In genomic region chr10:112227331-112227961, GRCh38 we compare ENCODE assay signal across 16 cellular contexts. TPM values are rescaled to one million over a fixed set of nuclear protein-coding genes. Genes with fewer than 3 reads are reported as not detected.
DNase-seq lines count a peak whose midpoint lies in the region; ATAC-seq and TF ChIP-seq lines count a peak whose summit lies in the region.
"Had no signal": no experiment of that assay in that cellular context is flagged by ENCODE, and none has a peak within 500 bp of the region (broad histone marks: within the 10 kb centered on the region; RNA-seq: fewer than 3 reads in every experiment).

No MANE protein-coding gene starts in this region.

- intact Hi-C loops in A673 (cut with micrococcal nuclease; ENCODE audit: unreplicated experiment): no loop called here

- POLR2A ChIA-PET in A673 (lab: Charles Lee; ENCODE audit: low non-redundant PET): no interaction called here

- H3K27ac ChIP-seq in A673 (ENCODE audit: low read depth, low read length, poor library complexity, severe bottlenecking): no peak overlapping the region
- H3K27ac ChIP-seq: BLaER1 treated with 17β-estradiol and CSF1 and Interleukin-3, amounts not matched to agents 10 nM and 100 nM had no signal

- TF ChIP-seq CTCF in A673 (conservative IDR thresholded peaks at IDR 0.05; ENCODE audit: low read depth, low read length): no peak

- ATAC-seq in GM21367 (IDR thresholded peaks at IDR 0.05; ENCODE audit: unreplicated experiment) (no peak), HG03175 (IDR thresholded peaks at IDR 0.05; ENCODE audit: unreplicated experiment) (no peak), SK-N-SH treated with all-trans-retinoic acid at 6 μM for 48 hours (no peak)

- no peaks in the 10 kb centered on the region for H3K4me1 ChIP-seq in A673 (ENCODE audit: insufficient read depth, low read length, poor library complexity, severe bottlenecking)
- H3K4me1 ChIP-seq: HAP-1 had no signal

- H3K4me3 ChIP-seq in A673 (ENCODE audit: low read depth, low read length, poor library complexity, severe bottlenecking): no peak overlapping the region
- H3K4me3 ChIP-seq: BLaER1 treated with 17β-estradiol and CSF1 and Interleukin-3, amounts not matched to agents 10 nM and 100 nM; HAP-1 had no signal

- H3K36me3 ChIP-seq in A673 (ENCODE audit: insufficient read depth, low read length, poor library complexity, severe bottlenecking): no peaks in the 10 kb centered on the region
- H3K36me3 ChIP-seq: BLaER1 treated with 17β-estradiol and CSF1 and Interleukin-3, amounts not matched to agents 10 nM and 100 nM; HAP-1 had no signal

- H3K9me3 ChIP-seq in A673 (ENCODE audit: low read depth, low read length, poor library complexity, severe bottlenecking): no peaks in the 10 kb centered on the region
- H3K9me3 ChIP-seq: HAP-1 had no signal

- H3K27me3 ChIP-seq in A673 (replicated peaks; ENCODE audit: insufficient read depth, low read depth, low read length, poor library complexity): no peaks in the 10 kb centered on the region

- DNase-seq in A673 (ENCODE audit: low spot score) (peak; percentile 8), GOT3 (lab: John Stamatoyannopoulos, UW) (peak; percentile 40), SW480 (ENCODE audit: low spot score) (peak; percentile 35), islet precursor cell (peak; percentile 57), germinal center (ENCODE audit: low spot score) (no peak)
- DNase-seq: activated CD4-positive, alpha-beta T cell treated with anti-CD3 and anti-CD28 coated beads, Interleukin-2, amount 10 ng/mL, durations not matched to agents 7 days and 5 days; activated naive CD4-positive, alpha-beta T cell; IMR-90; stimulated activated CD4-positive, alpha-beta T cell treated with anti-CD3 and anti-CD28 coated beads, Interleukin-4, amount 100 ng/mL, for 4 hours had no signal

- BruUV-seq in A673 (replicated peaks; lab: Mats Ljungman, UMichigan): no TSS peak

- CTCF ChIA-PET in A673 (lab: Charles Lee): no interaction called here

TF ChIP-seq in SK-N-SH treated with all-trans-retinoic acid at 6 μM for 48 hours, 23 proteins besides CTCF, POLR2A, EP300 and RAD21:
- TF ChIP-seq ZNF8 (CRISPR knock-in tag; IDR thresholded peaks at IDR 0.05) (no peak), BACH2 (CRISPR knock-in tag; IDR thresholded peaks at IDR 0.05; ENCODE audit: borderline replicate concordance) (no peak), POU6F1 (CRISPR knock-in tag; IDR thresholded peaks at IDR 0.05; ENCODE audit: borderline replicate concordance, low read depth) (no peak), CSDC2 (CRISPR knock-in tag; IDR thresholded peaks at IDR 0.05) (no peak), OSR1 (CRISPR knock-in tag; IDR thresholded peaks at IDR 0.05) (no peak), SNAI2 (CRISPR knock-in tag; IDR thresholded peaks at IDR 0.05) (no peak), ESRRG (CRISPR knock-in tag; IDR thresholded peaks at IDR 0.05) (no peak), TCF4 (CRISPR knock-in tag; IDR thresholded peaks at IDR 0.05; ENCODE audit: borderline replicate concordance) (no peak), ZFP3 (CRISPR knock-in tag; IDR thresholded peaks at IDR 0.05) (no peak), TOX (CRISPR knock-in tag; IDR thresholded peaks at IDR 0.05; ENCODE audit: borderline replicate concordance) (no peak), GLIS3 (CRISPR knock-in tag; IDR thresholded peaks at IDR 0.05) (no peak), ISL1 (CRISPR knock-in tag; IDR thresholded peaks at IDR 0.05) (no peak), ARNTL (CRISPR knock-in tag; IDR thresholded peaks at IDR 0.05; ENCODE audit: borderline replicate concordance, low read depth) (no peak), ZNF565 (CRISPR knock-in tag; conservative IDR thresholded peaks at IDR 0.05; ENCODE audit: low read depth) (no peak), CREB5 (CRISPR knock-in tag; IDR thresholded peaks at IDR 0.05; ENCODE audit: low read depth) (no peak), ZNF70 (CRISPR knock-in tag; IDR thresholded peaks at IDR 0.05) (no peak)
- TF ChIP-seq, protein P1, sequence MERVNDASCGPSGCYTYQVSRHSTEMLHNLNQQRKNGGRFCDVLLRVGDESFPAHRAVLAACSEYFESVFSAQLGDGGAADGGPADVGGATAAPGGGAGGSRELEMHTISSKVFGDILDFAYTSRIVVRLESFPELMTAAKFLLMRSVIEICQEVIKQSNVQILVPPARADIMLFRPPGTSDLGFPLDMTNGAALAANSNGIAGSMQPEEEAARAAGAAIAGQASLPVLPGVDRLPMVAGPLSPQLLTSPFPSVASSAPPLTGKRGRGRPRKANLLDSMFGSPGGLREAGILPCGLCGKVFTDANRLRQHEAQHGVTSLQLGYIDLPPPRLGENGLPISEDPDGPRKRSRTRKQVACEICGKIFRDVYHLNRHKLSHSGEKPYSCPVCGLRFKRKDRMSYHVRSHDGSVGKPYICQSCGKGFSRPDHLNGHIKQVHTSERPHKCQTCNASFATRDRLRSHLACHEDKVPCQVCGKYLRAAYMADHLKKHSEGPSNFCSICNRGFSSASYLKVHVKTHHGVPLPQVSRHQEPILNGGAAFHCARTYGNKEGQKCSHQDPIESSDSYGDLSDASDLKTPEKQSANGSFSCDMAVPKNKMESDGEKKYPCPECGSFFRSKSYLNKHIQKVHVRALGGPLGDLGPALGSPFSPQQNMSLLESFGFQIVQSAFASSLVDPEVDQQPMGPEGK (CRISPR knock-in tag; IDR thresholded peaks at IDR 0.05; ENCODE audit: borderline replicate concordance): no peak
- TF ChIP-seq, protein P2, sequence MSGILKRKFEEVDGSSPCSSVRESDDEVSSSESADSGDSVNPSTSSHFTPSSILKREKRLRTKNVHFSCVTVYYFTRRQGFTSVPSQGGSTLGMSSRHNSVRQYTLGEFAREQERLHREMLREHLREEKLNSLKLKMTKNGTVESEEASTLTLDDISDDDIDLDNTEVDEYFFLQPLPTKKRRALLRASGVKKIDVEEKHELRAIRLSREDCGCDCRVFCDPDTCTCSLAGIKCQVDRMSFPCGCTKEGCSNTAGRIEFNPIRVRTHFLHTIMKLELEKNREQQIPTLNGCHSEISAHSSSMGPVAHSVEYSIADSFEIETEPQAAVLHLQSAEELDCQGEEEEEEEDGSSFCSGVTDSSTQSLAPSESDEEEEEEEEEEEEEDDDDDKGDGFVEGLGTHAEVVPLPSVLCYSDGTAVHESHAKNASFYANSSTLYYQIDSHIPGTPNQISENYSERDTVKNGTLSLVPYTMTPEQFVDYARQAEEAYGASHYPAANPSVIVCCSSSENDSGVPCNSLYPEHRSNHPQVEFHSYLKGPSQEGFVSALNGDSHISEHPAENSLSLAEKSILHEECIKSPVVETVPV (CRISPR knock-in tag; IDR thresholded peaks at IDR 0.05): no peak
- TF ChIP-seq, protein P3, sequence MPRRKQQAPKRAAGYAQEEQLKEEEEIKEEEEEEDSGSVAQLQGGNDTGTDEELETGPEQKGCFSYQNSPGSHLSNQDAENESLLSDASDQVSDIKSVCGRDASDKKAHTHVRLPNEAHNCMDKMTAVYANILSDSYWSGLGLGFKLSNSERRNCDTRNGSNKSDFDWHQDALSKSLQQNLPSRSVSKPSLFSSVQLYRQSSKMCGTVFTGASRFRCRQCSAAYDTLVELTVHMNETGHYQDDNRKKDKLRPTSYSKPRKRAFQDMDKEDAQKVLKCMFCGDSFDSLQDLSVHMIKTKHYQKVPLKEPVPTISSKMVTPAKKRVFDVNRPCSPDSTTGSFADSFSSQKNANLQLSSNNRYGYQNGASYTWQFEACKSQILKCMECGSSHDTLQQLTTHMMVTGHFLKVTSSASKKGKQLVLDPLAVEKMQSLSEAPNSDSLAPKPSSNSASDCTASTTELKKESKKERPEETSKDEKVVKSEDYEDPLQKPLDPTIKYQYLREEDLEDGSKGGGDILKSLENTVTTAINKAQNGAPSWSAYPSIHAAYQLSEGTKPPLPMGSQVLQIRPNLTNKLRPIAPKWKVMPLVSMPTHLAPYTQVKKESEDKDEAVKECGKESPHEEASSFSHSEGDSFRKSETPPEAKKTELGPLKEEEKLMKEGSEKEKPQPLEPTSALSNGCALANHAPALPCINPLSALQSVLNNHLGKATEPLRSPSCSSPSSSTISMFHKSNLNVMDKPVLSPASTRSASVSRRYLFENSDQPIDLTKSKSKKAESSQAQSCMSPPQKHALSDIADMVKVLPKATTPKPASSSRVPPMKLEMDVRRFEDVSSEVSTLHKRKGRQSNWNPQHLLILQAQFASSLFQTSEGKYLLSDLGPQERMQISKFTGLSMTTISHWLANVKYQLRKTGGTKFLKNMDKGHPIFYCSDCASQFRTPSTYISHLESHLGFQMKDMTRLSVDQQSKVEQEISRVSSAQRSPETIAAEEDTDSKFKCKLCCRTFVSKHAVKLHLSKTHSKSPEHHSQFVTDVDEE (CRISPR knock-in tag; IDR thresholded peaks at IDR 0.05): no peak

RNA-seq across cellular contexts. Expression of gene GPAM, which starts 43.9 kb away (rescaled TPM):
- 18.1 and 20.8 TPM in 2 replicates for total RNA-seq in A673 (2021)

RNA-seq across cellular contexts. Expression of gene TECTB, which starts 55.8 kb away (rescaled TPM):
- total RNA-seq in A673 (2021): not detected in 2 replicates
- total RNA-seq: activated CD4-positive, alpha-beta T cell treated with anti-CD3 and anti-CD28 coated beads, Interleukin-2, amount 10 ng/mL, durations not matched to agents 7 days and 5 days; IMR-90; posterior vena cava; subcutaneous adipose tissue had no signal
